ENCODE assay signal across 8 cellular contexts in genomic region chr3:191051037-191051436, GRCh38.
DNase-seq lines count a peak whose midpoint lies in the region; ATAC-seq and TF ChIP-seq lines count a peak whose summit lies in the region.

No MANE protein-coding gene starts in this region.

- no peak overlapping the region for H3K4me3 Mint-ChIP-seq in osteocyte (ENCODE audit: unreplicated experiment)

- H3K4me1 Mint-ChIP-seq in osteocyte (ENCODE audit: unreplicated experiment) = no peaks in the 10 kb centered on the region

- intact Hi-C loops in head of caudate nucleus (cut with DNase I) = no loop called here

- no peak for ATAC-seq in activated CD4-positive, CD25-positive, alpha-beta regulatory T cell treated with anti-CD3 and anti-CD28 coated beads, Interleukin-2, amount 50 U/mL, for 24 hours
- no peak for ATAC-seq in GM18873 (IDR thresholded peaks at IDR 0.05; ENCODE audit: low FRiP score, unreplicated experiment)

- H3K36me3 Mint-ChIP-seq in osteocyte (ENCODE audit: unreplicated experiment) = no peaks in the 10 kb centered on the region

- no peaks in the 10 kb centered on the region for H3K36me3 ChIP-seq in H7 (replicated peaks; ENCODE audit: control insufficient read depth, insufficient read depth, low read length)

- DNase-seq in EH (ENCODE audit: low read depth) (peak; percentile 37), H7 (peak; percentile 9), NCI-H345 treated with DMSO at 0.1 percent for 48 hours (lab: John Stamatoyannopoulos, UW; ENCODE audit: unreplicated experiment) (peak; percentile 12), dedifferentiated amniotic fluid mesenchymal stem cell (ENCODE audit: extremely low spot score) (peak; percentile 69), osteocyte (ENCODE audit: extremely low spot score, unreplicated experiment) (no peak), head of caudate nucleus (no peak)

- no peaks in the 10 kb centered on the region for H3K9me3 Mint-ChIP-seq in osteocyte (ENCODE audit: unreplicated experiment)

- no peak overlapping the region for H3K4me3 ChIP-seq in H7 (ENCODE audit: insufficient read depth, low read depth, low read length)

- H3K27me3 Mint-ChIP-seq in osteocyte (ENCODE audit: unreplicated experiment) = peaks cover 38% of the 10 kb centered on the region

- H3K27me3 ChIP-seq in H7 (ENCODE audit: control insufficient read depth, insufficient read depth, low read length) = no peaks in the 10 kb centered on the region

- H3K27ac Mint-ChIP-seq in osteocyte (ENCODE audit: unreplicated experiment) = no peak overlapping the region

- TF ChIP-seq CTCF in osteocyte (IDR thresholded peaks at IDR 0.05) = peak; percentile 68

Comparison
In these comparisons a context has a peak if more than half of its experiments do, and no peak if none do; other contexts are left out.
1. DNase-seq: peak in EH (single experiment), H7 (single experiment), NCI-H345 treated with DMSO at 0.1 percent for 48 hours (single experiment) and dedifferentiated amniotic fluid mesenchymal stem cell (single experiment); none in osteocyte (single experiment) and head of caudate nucleus (0 of 42).